ENCODE assay signal across 8 cellular contexts in genomic region chr12:124567035-124567672, GRCh38. TPM values are rescaled to one million over a fixed set of nuclear protein-coding genes. Genes with fewer than 3 reads are reported as not detected.
DNase-seq lines count a peak whose midpoint lies in the region; ATAC-seq and TF ChIP-seq lines count a peak whose summit lies in the region.

Gene NCOR2 (minus strand): TSS chr12:124567612. CDS start chr12:124495251, 72,361 bp downstream.

- H3K27ac Mint-ChIP-seq in CD8-positive, alpha-beta T cell = peak within 1 kb of the TSS; percentile 86
- H3K27ac Mint-ChIP-seq in stimulated activated memory B cell treated with anti-CD40 and anti-IgM and Interleukin-4, amounts not matched to agents 10 μg/mL and 1 μg/mL and 100 μg/mL, for 72 hours = peak within 1 kb of the TSS; percentile 81

- ATAC-seq in CD8-positive, alpha-beta T cell = peak; percentile 41
- ATAC-seq in GM21390 (IDR thresholded peaks at IDR 0.05; ENCODE audit: unreplicated experiment) = peak; percentile 21
- ATAC-seq in stimulated activated memory B cell treated with anti-CD40 and anti-IgM and Interleukin-4, amounts not matched to agents 10 μg/mL and 1 μg/mL and 100 μg/mL, for 72 hours = peak; percentile 52

- H3K9me3 Mint-ChIP-seq in CD8-positive, alpha-beta T cell = no peaks in the 10 kb centered on the region
- H3K9me3 Mint-ChIP-seq in stimulated activated memory B cell treated with anti-CD40 and anti-IgM and Interleukin-4, amounts not matched to agents 10 μg/mL and 1 μg/mL and 100 μg/mL, for 72 hours = no peaks in the 10 kb centered on the region

- intact Hi-C loops in CD8-positive, alpha-beta T cell (cut with DNase I, micrococcal nuclease) = loop anchor here (1.0 to 10.0 kb wide), 8 partner anchors 42 to 855 kb away; partner anchors contain the start of genes AACS (in 1 of the 2) and ATP6V0A2 (in 1 of the 2)

- H3K4me1 ChIP-seq in CD8-positive, alpha-beta T cell (ENCODE audit: insufficient read depth, low read length) = peaks cover 32% of the 10 kb centered on the region
- H3K4me1 ChIP-seq in ectodermal cell (ENCODE audit: control insufficient read depth, insufficient read depth, low read length) (peaks cover 24% of the 10 kb centered on the region), mononuclear cell (ENCODE audit: insufficient read depth, low read length) (peaks cover 47% of the 10 kb centered on the region)

- H3K27me3 ChIP-seq in CD8-positive, alpha-beta T cell (ENCODE audit: insufficient read depth, low read length) = no peaks in the 10 kb centered on the region
- no peaks in the 10 kb centered on the region for H3K27me3 ChIP-seq in ectodermal cell (ENCODE audit: control insufficient read depth, insufficient read depth, low read length, poor library complexity, severe bottlenecking)
- H3K27me3 ChIP-seq in mononuclear cell (ENCODE audit: insufficient read depth, low read length) = no peaks in the 10 kb centered on the region

- H3K9me3 ChIP-seq in CD8-positive, alpha-beta T cell (ENCODE audit: low read length) = no peaks in the 10 kb centered on the region
- H3K9me3 ChIP-seq in ectodermal cell (ENCODE audit: control insufficient read depth, low read length) (no peaks in the 10 kb centered on the region), mononuclear cell (ENCODE audit: low read depth, low read length) (no peaks in the 10 kb centered on the region)

- no peaks in the 10 kb centered on the region for H3K36me3 ChIP-seq in CD8-positive, alpha-beta T cell (ENCODE audit: insufficient read depth, low read length)
- H3K36me3 ChIP-seq in ectodermal cell (ENCODE audit: control insufficient read depth, insufficient read depth, low read length) = no peaks in the 10 kb centered on the region

- CTCF ChIA-PET in CD8-positive, alpha-beta T cell (lab: Charles Lee) = no interaction called here

- H3K36me3 Mint-ChIP-seq in CD8-positive, alpha-beta T cell = peaks cover 2% of the 10 kb centered on the region
- H3K36me3 Mint-ChIP-seq in stimulated activated memory B cell treated with anti-CD40 and anti-IgM and Interleukin-4, amounts not matched to agents 10 μg/mL and 1 μg/mL and 100 μg/mL, for 72 hours = no peaks in the 10 kb centered on the region

- H3K27me3 Mint-ChIP-seq in CD8-positive, alpha-beta T cell (ENCODE audit: low read depth) = no peaks in the 10 kb centered on the region
- no peaks in the 10 kb centered on the region for H3K27me3 Mint-ChIP-seq in stimulated activated memory B cell treated with anti-CD40 and anti-IgM and Interleukin-4, amounts not matched to agents 10 μg/mL and 1 μg/mL and 100 μg/mL, for 72 hours

- peak within 1 kb of the TSS; percentile 93 for H3K4me3 Mint-ChIP-seq in CD8-positive, alpha-beta T cell
- peak within 1 kb of the TSS; percentile 94 for H3K4me3 Mint-ChIP-seq in stimulated activated memory B cell treated with anti-CD40 and anti-IgM and Interleukin-4, amounts not matched to agents 10 μg/mL and 1 μg/mL and 100 μg/mL, for 72 hours

- peak within 1 kb of the TSS; percentile 77 for H3K27ac ChIP-seq in CD8-positive, alpha-beta T cell (ENCODE audit: low read depth, low read length)
- H3K27ac ChIP-seq in ectodermal cell (ENCODE audit: insufficient read depth, low read depth, low read length, poor library complexity, severe bottlenecking) = peak within 1 kb of the TSS; percentile 6

- peak within 1 kb of the TSS; percentile 96 for H3K4me3 ChIP-seq in CD8-positive, alpha-beta T cell (ENCODE audit: low read depth, low read length)
- H3K4me3 ChIP-seq in ectodermal cell (ENCODE audit: insufficient read depth, low read depth, low read length) = peak within 1 kb of the TSS; percentile 84
- H3K4me3 ChIP-seq in mononuclear cell (ENCODE audit: low read length) = peak within 1 kb of the TSS; percentile 77

- TF ChIP-seq CTCF in CD8-positive, alpha-beta T cell (IDR thresholded peaks at IDR 0.05) = no peak

- peak; percentile 15 to 68 (median 50) for DNase-seq in CD8-positive, alpha-beta T cell
- DNase-seq in HuH-7.5 (ENCODE audit: low spot score) (peak; percentile 45), GDM1 (lab: John Stamatoyannopoulos, UW) (no peak)
- peak; percentile 45 for DNase-seq in activated CD4-positive, alpha-beta T cell treated with anti-CD3 and anti-CD28 coated beads, Interleukin-2, amount 50 U/mL, for 1 hour

- POLR2A ChIA-PET in CD8-positive, alpha-beta T cell (lab: Charles Lee) = interaction anchor here (0.5 to 0.6 kb wide), 2 partner anchors 43 to 270 kb away, joined by 3 to 4 read pairs; no protein-coding TSS in a partner anchor

- WGBS in ectodermal cell, 2 experiments = 0% methylated on average over 99 to 102 of the region's 102 CpGs

- peaks cover 32% of the 10 kb centered on the region for H3K4me1 Mint-ChIP-seq in CD8-positive, alpha-beta T cell (ENCODE audit: low read depth)
- peaks cover 62% of the 10 kb centered on the region for H3K4me1 Mint-ChIP-seq in stimulated activated memory B cell treated with anti-CD40 and anti-IgM and Interleukin-4, amounts not matched to agents 10 μg/mL and 1 μg/mL and 100 μg/mL, for 72 hours

RNA-seq across cellular contexts. Expression of gene NCOR2, which starts in this region (rescaled TPM):
- total RNA-seq in CD8-positive, alpha-beta T cell = 10 to 100 TPM; 96.5 to 97.8 TPM
- polyA plus RNA-seq in ectodermal cell (2013, experiment 1 of 4) = 119 TPM
- 111 TPM for polyA plus RNA-seq in ectodermal cell (2013, experiment 2 of 4)
- 112 TPM for polyA plus RNA-seq in ectodermal cell (2013, experiment 3 of 4)
- polyA plus RNA-seq in ectodermal cell (2013, experiment 4 of 4) = 113 TPM
- total RNA-seq in mononuclear cell = 52.6 TPM
